Comparison of ENCODE assay signal across 20 cellular contexts in genomic region chr3:58345457-58345856, GRCh38. TPM values are rescaled to one million over a fixed set of nuclear protein-coding genes. Genes with fewer than 3 reads are reported as not detected.
DNase-seq lines count a peak whose midpoint lies in the region; ATAC-seq and TF ChIP-seq lines count a peak whose summit lies in the region.
"Had no signal": no experiment of that assay in that cellular context is flagged by ENCODE, and none has a peak within 500 bp of the region (broad histone marks: within the 10 kb centered on the region; RNA-seq: fewer than 3 reads in every experiment).

No MANE protein-coding gene starts in this region.

- H3K27ac ChIP-seq in endodermal cell (ENCODE audit: low read depth, low read length) = no peak overlapping the region
- H3K27ac ChIP-seq: SJSA1 had no signal

- peaks cover 60% of the 10 kb centered on the region for H3K36me3 Mint-ChIP-seq in activated T-cell treated with anti-CD3 and anti-CD28 coated beads, Interleukin-2, amount 50 U/mL, for 24 hours (ENCODE audit: low read depth)
- peaks cover 56% of the 10 kb centered on the region for H3K36me3 Mint-ChIP-seq in activated T-helper 2 cell treated with anti-CD3 and anti-CD28 coated beads, Interferon-gamma antibody, Interleukin-2, Interleukin-4, amounts not matched to agents 10 μg/mL and 5 μg/mL and 100 μg/mL, durations not matched to agents 14 hours and 24 hours and 36 hours (ENCODE audit: low read depth)
- H3K36me3 Mint-ChIP-seq in endodermal cell (ENCODE audit: low read depth) = no peaks in the 10 kb centered on the region

- intact Hi-C loops in activated T-helper 2 cell treated with anti-CD3 and anti-CD28 coated beads, Interferon-gamma antibody, Interleukin-2, Interleukin-4, amounts not matched to agents 10 μg/mL and 5 μg/mL and 100 μg/mL, durations not matched to agents 14 hours and 24 hours and 36 hours (cut with micrococcal nuclease) = no loop called here

- TF ChIP-seq CTCF in NB4 (IDR thresholded peaks at IDR 0.05; ENCODE audit: low read depth, low read length) (no peak), endodermal cell (conservative IDR thresholded peaks at IDR 0.05) (no peak)

- no peak for DNase-seq in activated T-cell treated with anti-CD3 and anti-CD28 coated beads, Interleukin-2, amount 50 U/mL, for 24 hours
- DNase-seq in activated T-cell treated with anti-CD3 and anti-CD28 coated beads for 4 hours (no peak), NB4 (ENCODE audit: low read depth) (no peak), endodermal cell (no peak), NCI-H69 (lab: John Stamatoyannopoulos, UW) (no peak)
- DNase-seq in activated T-helper 2 cell treated with anti-CD3 and anti-CD28 coated beads, Interferon-gamma antibody, Interleukin-2, Interleukin-4, amounts not matched to agents 10 μg/mL and 5 μg/mL and 100 μg/mL, durations not matched to agents 14 hours and 24 hours and 36 hours (ENCODE audit: low spot score) = no peak
- DNase-seq: 8988T; Caco-2; CD4-positive, alpha-beta T cell; KBM-7; NCI-H1048; NCI-H1436; NCI-H1930; NCI-H226; NCI-H524 had no signal

- H3K27me3 ChIP-seq in endodermal cell (ENCODE audit: control insufficient read depth, insufficient read depth, low read length, poor library complexity, severe bottlenecking) = no peaks in the 10 kb centered on the region
- H3K27me3 ChIP-seq: SJSA1 had no signal

- no peak overlapping the region for H3K9ac ChIP-seq in endodermal cell (ENCODE audit: extremely low read depth, low read length, poor library complexity, severe bottlenecking)

- no peak for ATAC-seq in GM21381 (IDR thresholded peaks at IDR 0.05; ENCODE audit: unreplicated experiment)
- no peak for ATAC-seq in HG02763 (IDR thresholded peaks at IDR 0.05; ENCODE audit: unreplicated experiment)
- ATAC-seq: HepG2 had no signal

- no peaks in the 10 kb centered on the region for H3K4me1 ChIP-seq in endodermal cell (ENCODE audit: control insufficient read depth, insufficient read depth, low read length)
- H3K4me1 ChIP-seq: Caco-2, HAP-1 had no signal

- no peaks in the 10 kb centered on the region for H3K36me3 ChIP-seq in endodermal cell (ENCODE audit: control insufficient read depth, insufficient read depth, low read length)
- H3K36me3 ChIP-seq: HAP-1, SJSA1 had no signal

- H3K4me1 Mint-ChIP-seq in activated T-cell treated with anti-CD3 and anti-CD28 coated beads, Interleukin-2, amount 50 U/mL, for 24 hours (ENCODE audit: low read depth) = peaks cover 40% of the 10 kb centered on the region
- peaks cover 52% of the 10 kb centered on the region for H3K4me1 Mint-ChIP-seq in activated T-helper 2 cell treated with anti-CD3 and anti-CD28 coated beads, Interferon-gamma antibody, Interleukin-2, Interleukin-4, amounts not matched to agents 10 μg/mL and 5 μg/mL and 100 μg/mL, durations not matched to agents 14 hours and 24 hours and 36 hours (ENCODE audit: low read depth)
- H3K4me1 Mint-ChIP-seq in endodermal cell = no peaks in the 10 kb centered on the region

- no peak for TF ChIP-seq POLR2A in NB4 (IDR thresholded peaks at IDR 0.05; ENCODE audit: extremely low read depth, insufficient read length)

- H3K27ac Mint-ChIP-seq in activated T-cell treated with anti-CD3 and anti-CD28 coated beads, Interleukin-2, amount 50 U/mL, for 24 hours = peak overlapping the region; percentile 74
- H3K27ac Mint-ChIP-seq in activated T-helper 2 cell treated with anti-CD3 and anti-CD28 coated beads, Interferon-gamma antibody, Interleukin-2, Interleukin-4, amounts not matched to agents 10 μg/mL and 5 μg/mL and 100 μg/mL, durations not matched to agents 14 hours and 24 hours and 36 hours = peak overlapping the region; percentile 63
- H3K27ac Mint-ChIP-seq in endodermal cell = no peak overlapping the region
- H3K27ac Mint-ChIP-seq: CD4-positive, alpha-beta T cell had no signal

- no peaks in the 10 kb centered on the region for H3K9me3 ChIP-seq in endodermal cell (ENCODE audit: control insufficient read depth, low read length)
- H3K9me3 ChIP-seq: Caco-2, HAP-1, SJSA1 had no signal

- WGBS in endodermal cell (ENCODE audit: insufficient coverage in 1 of 2, insufficient read length in 1 of 2), 2 experiments = 85 to 93% methylated on average over 3 to 4 of the region's 4 CpGs

- H3K27me3 Mint-ChIP-seq in activated T-cell treated with anti-CD3 and anti-CD28 coated beads, Interleukin-2, amount 50 U/mL, for 24 hours = no peaks in the 10 kb centered on the region
- no peaks in the 10 kb centered on the region for H3K27me3 Mint-ChIP-seq in activated T-helper 2 cell treated with anti-CD3 and anti-CD28 coated beads, Interferon-gamma antibody, Interleukin-2, Interleukin-4, amounts not matched to agents 10 μg/mL and 5 μg/mL and 100 μg/mL, durations not matched to agents 14 hours and 24 hours and 36 hours (ENCODE audit: low read depth)
- H3K27me3 Mint-ChIP-seq in endodermal cell (ENCODE audit: insufficient read depth) = no peaks in the 10 kb centered on the region
- H3K27me3 Mint-ChIP-seq: CD4-positive, alpha-beta T cell had no signal

- no peaks in the 10 kb centered on the region for H3K9me3 Mint-ChIP-seq in activated T-cell treated with anti-CD3 and anti-CD28 coated beads, Interleukin-2, amount 50 U/mL, for 24 hours
- no peaks in the 10 kb centered on the region for H3K9me3 Mint-ChIP-seq in activated T-helper 2 cell treated with anti-CD3 and anti-CD28 coated beads, Interferon-gamma antibody, Interleukin-2, Interleukin-4, amounts not matched to agents 10 μg/mL and 5 μg/mL and 100 μg/mL, durations not matched to agents 14 hours and 24 hours and 36 hours
- no peaks in the 10 kb centered on the region for H3K9me3 Mint-ChIP-seq in endodermal cell
- H3K9me3 Mint-ChIP-seq: CD4-positive, alpha-beta T cell had no signal

- H3K4me3 Mint-ChIP-seq in activated T-cell treated with anti-CD3 and anti-CD28 coated beads, Interleukin-2, amount 50 U/mL, for 24 hours = no peak overlapping the region
- no peak overlapping the region for H3K4me3 Mint-ChIP-seq in activated T-helper 2 cell treated with anti-CD3 and anti-CD28 coated beads, Interferon-gamma antibody, Interleukin-2, Interleukin-4, amounts not matched to agents 10 μg/mL and 5 μg/mL and 100 μg/mL, durations not matched to agents 14 hours and 24 hours and 36 hours (ENCODE audit: low read depth)
- no peak overlapping the region for H3K4me3 Mint-ChIP-seq in endodermal cell
- H3K4me3 Mint-ChIP-seq: CD4-positive, alpha-beta T cell had no signal

- H3K4me3 ChIP-seq in NB4 (ENCODE audit: low read depth, low read length) (peak overlapping the region; percentile 17), endodermal cell (ENCODE audit: low read length) (no peak overlapping the region)
- H3K4me3 ChIP-seq: HAP-1, SJSA1 had no signal

RNA-seq across cellular contexts. Expression of gene PXK, which starts 12.8 kb away (rescaled TPM):
- 47.6 and 48.7 TPM in 2 replicates for total RNA-seq in activated T-helper 2 cell treated with anti-CD3 and anti-CD28 coated beads, Interferon-gamma antibody, Interleukin-2, Interleukin-4, amounts not matched to agents 10 μg/mL and 5 μg/mL and 100 μg/mL, durations not matched to agents 14 hours and 24 hours and 36 hours
- total RNA-seq in endodermal cell = 10 to 100 TPM; 16.0 to 22.0 TPM
- 10.3 TPM for polyA plus RNA-seq in endodermal cell (2013, experiment 1 of 2)
- polyA plus RNA-seq in endodermal cell (2013, experiment 2 of 2) = 10.2 TPM

RNA-seq across cellular contexts. Expression of gene HTD2, which starts 39.1 kb away (rescaled TPM):
- total RNA-seq in activated T-helper 2 cell treated with anti-CD3 and anti-CD28 coated beads, Interferon-gamma antibody, Interleukin-2, Interleukin-4, amounts not matched to agents 10 μg/mL and 5 μg/mL and 100 μg/mL, durations not matched to agents 14 hours and 24 hours and 36 hours = 10.1 and 10.5 TPM in 2 replicates
- total RNA-seq in endodermal cell = 10 to 100 TPM; 10.5 to 13.7 TPM
- polyA plus RNA-seq in endodermal cell (2013, experiment 1 of 2) = 11.7 TPM
- polyA plus RNA-seq in endodermal cell (2013, experiment 2 of 2) = 8.9 TPM

RNA-seq across cellular contexts. Expression of gene RPP14, which starts 39.4 kb away (rescaled TPM):
- total RNA-seq in activated T-helper 2 cell treated with anti-CD3 and anti-CD28 coated beads, Interferon-gamma antibody, Interleukin-2, Interleukin-4, amounts not matched to agents 10 μg/mL and 5 μg/mL and 100 μg/mL, durations not matched to agents 14 hours and 24 hours and 36 hours = 21.8 and 23.8 TPM in 2 replicates
- total RNA-seq in endodermal cell = 10 to 100 TPM; 22.0 to 23.6 TPM
- polyA plus RNA-seq in endodermal cell (2013, experiment 1 of 2) = 12.6 TPM
- polyA plus RNA-seq in endodermal cell (2013, experiment 2 of 2) = 13.5 TPM
